1 cellular context compared by ENCODE assay signal in the genomic region with DNA sequence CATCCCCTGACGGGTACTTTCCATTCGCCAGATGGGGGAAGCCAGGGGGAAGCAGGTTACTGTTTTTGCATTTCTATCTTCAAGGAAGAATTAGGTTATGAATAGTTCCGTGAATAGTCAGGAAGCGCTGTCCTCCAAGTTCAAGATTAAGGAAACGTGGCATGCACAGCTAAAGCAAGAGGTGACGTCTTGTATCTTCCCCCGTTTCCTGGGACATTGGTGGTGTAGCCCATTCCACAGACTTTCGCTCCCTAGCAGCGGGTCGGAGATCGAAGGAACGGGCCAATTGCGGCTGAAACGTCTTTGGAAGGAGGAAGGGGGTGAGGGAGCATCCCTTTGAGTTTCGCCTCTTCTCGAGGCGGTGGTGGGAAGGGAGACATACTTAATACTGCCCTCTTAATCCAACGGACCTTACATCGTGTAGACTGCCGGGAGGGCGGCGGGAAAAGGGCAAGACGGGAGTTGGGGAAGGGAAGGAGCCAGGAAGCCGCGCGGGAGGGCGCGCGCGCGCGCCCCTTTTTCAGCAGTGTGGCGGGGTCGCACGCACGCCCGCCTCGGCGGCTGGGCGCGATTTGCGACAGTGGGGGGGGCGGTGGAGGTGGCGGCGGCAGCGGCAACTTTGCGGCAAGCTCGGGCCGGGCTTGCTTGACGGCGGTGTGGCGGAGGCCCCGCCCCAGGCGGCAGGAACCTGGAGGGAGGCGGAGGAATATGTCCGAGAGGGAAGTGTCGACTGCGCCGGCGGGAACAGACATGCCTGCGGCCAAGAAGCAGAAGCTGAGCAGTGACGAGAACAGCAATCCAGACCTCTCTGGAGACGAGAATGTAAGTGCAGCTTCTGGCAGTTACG.
TF ChIP-seq lines count a peak whose summit lies in the region.

A gene with protein sequence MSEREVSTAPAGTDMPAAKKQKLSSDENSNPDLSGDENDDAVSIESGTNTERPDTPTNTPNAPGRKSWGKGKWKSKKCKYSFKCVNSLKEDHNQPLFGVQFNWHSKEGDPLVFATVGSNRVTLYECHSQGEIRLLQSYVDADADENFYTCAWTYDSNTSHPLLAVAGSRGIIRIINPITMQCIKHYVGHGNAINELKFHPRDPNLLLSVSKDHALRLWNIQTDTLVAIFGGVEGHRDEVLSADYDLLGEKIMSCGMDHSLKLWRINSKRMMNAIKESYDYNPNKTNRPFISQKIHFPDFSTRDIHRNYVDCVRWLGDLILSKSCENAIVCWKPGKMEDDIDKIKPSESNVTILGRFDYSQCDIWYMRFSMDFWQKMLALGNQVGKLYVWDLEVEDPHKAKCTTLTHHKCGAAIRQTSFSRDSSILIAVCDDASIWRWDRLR (plus strand): TSS at position 232 of the 847 bp plus-strand sequence. CDS start 477 bp downstream, at position 709.

TF ChIP-seq in HepG2, 621 proteins besides CTCF, POLR2A, EP300 and RAD21 (continued from another document and continues in another):
- TF ChIP-seq EZH2 (conservative IDR thresholded peaks at IDR 0.05; ENCODE audit: low read depth, low read length) (no peak), ZC3H4 (CRISPR knock-in tag; IDR thresholded peaks at IDR 0.05; ENCODE audit: borderline replicate concordance) (no peak), ZNF768 (CRISPR knock-in tag; IDR thresholded peaks at IDR 0.05) (peak; percentile 90), ZFP1 (CRISPR knock-in tag; IDR thresholded peaks at IDR 0.05) (peak; percentile 56; the same call in 1 of the 2 replicates), CHD2 (IDR thresholded peaks at IDR 0.05; ENCODE audit: low read depth, low read length) (peak; percentile 26), NFE2 (CRISPR knock-in tag; IDR thresholded peaks at IDR 0.05) (no peak), MEF2D (CRISPR knock-in tag; IDR thresholded peaks at IDR 0.05) (peak; percentile 64; the same call in 1 of the 2 replicates), ISX (CRISPR knock-in tag; conservative IDR thresholded peaks at IDR 0.05) (no peak), ZMYM3 (CRISPR knock-in tag; IDR thresholded peaks at IDR 0.05) (peak; percentile 72), ARNT (IDR thresholded peaks at IDR 0.05) (no peak), ZNF292 (CRISPR knock-in tag; IDR thresholded peaks at IDR 0.05; ENCODE audit: borderline replicate concordance, low read depth) (peak; percentile 32; the same call in 1 of the 2 replicates), MAZ (IDR thresholded peaks at IDR 0.05; ENCODE audit: borderline replicate concordance, low read depth, low read length) (peak; percentile 63; the same call in 1 of the 2 replicates), MAZ (CRISPR knock-in tag; IDR thresholded peaks at IDR 0.05; ENCODE audit: low read depth) (peak; percentile 82), MAFG (CRISPR knock-in tag; IDR thresholded peaks at IDR 0.05) (no peak), CBFB (CRISPR knock-in tag; IDR thresholded peaks at IDR 0.05) (peak; percentile 77; the same call in 1 of the 2 replicates), PHF21A (CRISPR knock-in tag; IDR thresholded peaks at IDR 0.05) (peak; percentile 63; the same call in 1 of the 2 replicates), ZNF589 (CRISPR knock-in tag; conservative IDR thresholded peaks at IDR 0.05) (peak; percentile 70; the same call in 1 of the 2 replicates), GATAD1 (CRISPR knock-in tag; IDR thresholded peaks at IDR 0.05) (peak; percentile 71; the same call in 1 of the 2 replicates), DR1 (CRISPR knock-in tag; IDR thresholded peaks at IDR 0.05) (no peak; the same call in 1 of the 2 replicates), JARID2 (CRISPR knock-in tag; IDR thresholded peaks at IDR 0.05; ENCODE audit: insufficient replicate concordance) (no peak), ZNF33A (CRISPR knock-in tag; IDR thresholded peaks at IDR 0.05; ENCODE audit: borderline replicate concordance) (no peak), ZNF7 (CRISPR knock-in tag; IDR thresholded peaks at IDR 0.05) (no peak), YEATS4 (CRISPR knock-in tag; IDR thresholded peaks at IDR 0.05; ENCODE audit: borderline replicate concordance) (peak; percentile 88), RNF2 (conservative IDR thresholded peaks at IDR 0.05; ENCODE audit: low read depth) (no peak), SMAD3 (CRISPR knock-in tag; IDR thresholded peaks at IDR 0.05) (0 out of 2 replicates have a peak, but pooled peaks have one; percentile 54), ZNF501 (CRISPR knock-in tag; IDR thresholded peaks at IDR 0.05) (no peak; the same call in 1 of the 2 replicates), MEIS2 (CRISPR knock-in tag; IDR thresholded peaks at IDR 0.05) (no peak; the same call in 1 of the 2 replicates), NFYB (CRISPR knock-in tag; IDR thresholded peaks at IDR 0.05) (0 out of 2 replicates have a peak, but pooled peaks have one; percentile 6), ZFP36L1 (CRISPR knock-in tag; IDR thresholded peaks at IDR 0.05) (no peak), ZNF660 (CRISPR knock-in tag; IDR thresholded peaks at IDR 0.05; ENCODE audit: borderline replicate concordance, low read depth) (no peak), ZNF549 (CRISPR knock-in tag; IDR thresholded peaks at IDR 0.05) (no peak), ZBTB7B (CRISPR knock-in tag; IDR thresholded peaks at IDR 0.05) (no peak), REL (CRISPR knock-in tag; conservative IDR thresholded peaks at IDR 0.05) (no peak), HNRNPLL (IDR thresholded peaks at IDR 0.05; ENCODE audit: low read depth, low read length, poor library complexity, severe bottlenecking) (peak; percentile 89)
- TF ChIP-seq, protein P1, sequence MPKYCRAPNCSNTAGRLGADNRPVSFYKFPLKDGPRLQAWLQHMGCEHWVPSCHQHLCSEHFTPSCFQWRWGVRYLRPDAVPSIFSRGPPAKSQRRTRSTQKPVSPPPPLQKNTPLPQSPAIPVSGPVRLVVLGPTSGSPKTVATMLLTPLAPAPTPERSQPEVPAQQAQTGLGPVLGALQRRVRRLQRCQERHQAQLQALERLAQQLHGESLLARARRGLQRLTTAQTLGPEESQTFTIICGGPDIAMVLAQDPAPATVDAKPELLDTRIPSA (CRISPR knock-in tag; IDR thresholded peaks at IDR 0.05; ENCODE audit: borderline replicate concordance): no peak
- TF ChIP-seq, protein P2, sequence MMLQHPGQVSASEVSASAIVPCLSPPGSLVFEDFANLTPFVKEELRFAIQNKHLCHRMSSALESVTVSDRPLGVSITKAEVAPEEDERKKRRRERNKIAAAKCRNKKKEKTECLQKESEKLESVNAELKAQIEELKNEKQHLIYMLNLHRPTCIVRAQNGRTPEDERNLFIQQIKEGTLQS (CRISPR knock-in tag; IDR thresholded peaks at IDR 0.05): 0 out of 2 replicates have a peak, but pooled peaks have one; percentile 11
- TF ChIP-seq, protein P3, sequence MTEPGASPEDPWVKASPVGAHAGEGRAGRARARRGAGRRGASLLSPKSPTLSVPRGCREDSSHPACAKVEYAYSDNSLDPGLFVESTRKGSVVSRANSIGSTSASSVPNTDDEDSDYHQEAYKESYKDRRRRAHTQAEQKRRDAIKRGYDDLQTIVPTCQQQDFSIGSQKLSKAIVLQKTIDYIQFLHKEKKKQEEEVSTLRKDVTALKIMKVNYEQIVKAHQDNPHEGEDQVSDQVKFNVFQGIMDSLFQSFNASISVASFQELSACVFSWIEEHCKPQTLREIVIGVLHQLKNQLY (CRISPR knock-in tag; IDR thresholded peaks at IDR 0.05): no peak
- TF ChIP-seq, protein P4, sequence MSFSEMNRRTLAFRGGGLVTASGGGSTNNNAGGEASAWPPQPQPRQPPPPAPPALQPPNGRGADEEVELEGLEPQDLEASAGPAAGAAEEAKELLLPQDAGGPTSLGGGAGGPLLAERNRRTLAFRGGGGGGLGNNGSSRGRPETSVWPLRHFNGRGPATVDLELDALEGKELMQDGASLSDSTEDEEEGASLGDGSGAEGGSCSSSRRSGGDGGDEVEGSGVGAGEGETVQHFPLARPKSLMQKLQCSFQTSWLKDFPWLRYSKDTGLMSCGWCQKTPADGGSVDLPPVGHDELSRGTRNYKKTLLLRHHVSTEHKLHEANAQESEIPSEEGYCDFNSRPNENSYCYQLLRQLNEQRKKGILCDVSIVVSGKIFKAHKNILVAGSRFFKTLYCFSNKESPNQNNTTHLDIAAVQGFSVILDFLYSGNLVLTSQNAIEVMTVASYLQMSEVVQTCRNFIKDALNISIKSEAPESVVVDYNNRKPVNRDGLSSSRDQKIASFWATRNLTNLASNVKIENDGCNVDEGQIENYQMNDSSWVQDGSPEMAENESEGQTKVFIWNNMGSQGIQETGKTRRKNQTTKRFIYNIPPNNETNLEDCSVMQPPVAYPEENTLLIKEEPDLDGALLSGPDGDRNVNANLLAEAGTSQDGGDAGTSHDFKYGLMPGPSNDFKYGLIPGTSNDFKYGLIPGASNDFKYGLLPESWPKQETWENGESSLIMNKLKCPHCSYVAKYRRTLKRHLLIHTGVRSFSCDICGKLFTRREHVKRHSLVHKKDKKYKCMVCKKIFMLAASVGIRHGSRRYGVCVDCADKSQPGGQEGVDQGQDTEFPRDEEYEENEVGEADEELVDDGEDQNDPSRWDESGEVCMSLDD (CRISPR knock-in tag; IDR thresholded peaks at IDR 0.05; ENCODE audit: borderline replicate concordance): no peak
- TF ChIP-seq, protein P5, sequence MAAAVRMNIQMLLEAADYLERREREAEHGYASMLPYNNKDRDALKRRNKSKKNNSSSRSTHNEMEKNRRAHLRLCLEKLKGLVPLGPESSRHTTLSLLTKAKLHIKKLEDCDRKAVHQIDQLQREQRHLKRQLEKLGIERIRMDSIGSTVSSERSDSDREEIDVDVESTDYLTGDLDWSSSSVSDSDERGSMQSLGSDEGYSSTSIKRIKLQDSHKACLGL (CRISPR knock-in tag; IDR thresholded peaks at IDR 0.05): no peak
- TF ChIP-seq, protein P6, sequence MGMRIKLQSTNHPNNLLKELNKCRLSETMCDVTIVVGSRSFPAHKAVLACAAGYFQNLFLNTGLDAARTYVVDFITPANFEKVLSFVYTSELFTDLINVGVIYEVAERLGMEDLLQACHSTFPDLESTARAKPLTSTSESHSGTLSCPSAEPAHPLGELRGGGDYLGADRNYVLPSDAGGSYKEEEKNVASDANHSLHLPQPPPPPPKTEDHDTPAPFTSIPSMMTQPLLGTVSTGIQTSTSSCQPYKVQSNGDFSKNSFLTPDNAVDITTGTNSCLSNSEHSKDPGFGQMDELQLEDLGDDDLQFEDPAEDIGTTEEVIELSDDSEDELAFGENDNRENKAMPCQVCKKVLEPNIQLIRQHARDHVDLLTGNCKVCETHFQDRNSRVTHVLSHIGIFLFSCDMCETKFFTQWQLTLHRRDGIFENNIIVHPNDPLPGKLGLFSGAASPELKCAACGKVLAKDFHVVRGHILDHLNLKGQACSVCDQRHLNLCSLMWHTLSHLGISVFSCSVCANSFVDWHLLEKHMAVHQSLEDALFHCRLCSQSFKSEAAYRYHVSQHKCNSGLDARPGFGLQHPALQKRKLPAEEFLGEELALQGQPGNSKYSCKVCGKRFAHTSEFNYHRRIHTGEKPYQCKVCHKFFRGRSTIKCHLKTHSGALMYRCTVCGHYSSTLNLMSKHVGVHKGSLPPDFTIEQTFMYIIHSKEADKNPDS (CRISPR knock-in tag; IDR thresholded peaks at IDR 0.05): 0 out of 2 replicates have a peak, but pooled peaks have one; percentile 2
- TF ChIP-seq, protein P7, sequence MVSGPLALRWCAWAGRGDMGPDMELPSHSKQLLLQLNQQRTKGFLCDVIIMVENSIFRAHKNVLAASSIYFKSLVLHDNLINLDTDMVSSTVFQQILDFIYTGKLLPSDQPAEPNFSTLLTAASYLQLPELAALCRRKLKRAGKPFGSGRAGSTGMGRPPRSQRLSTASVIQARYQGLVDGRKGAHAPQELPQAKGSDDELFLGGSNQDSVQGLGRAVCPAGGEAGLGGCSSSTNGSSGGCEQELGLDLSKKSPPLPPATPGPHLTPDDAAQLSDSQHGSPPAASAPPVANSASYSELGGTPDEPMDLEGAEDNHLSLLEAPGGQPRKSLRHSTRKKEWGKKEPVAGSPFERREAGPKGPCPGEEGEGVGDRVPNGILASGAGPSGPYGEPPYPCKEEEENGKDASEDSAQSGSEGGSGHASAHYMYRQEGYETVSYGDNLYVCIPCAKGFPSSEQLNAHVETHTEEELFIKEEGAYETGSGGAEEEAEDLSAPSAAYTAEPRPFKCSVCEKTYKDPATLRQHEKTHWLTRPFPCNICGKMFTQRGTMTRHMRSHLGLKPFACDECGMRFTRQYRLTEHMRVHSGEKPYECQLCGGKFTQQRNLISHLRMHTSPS (CRISPR knock-in tag; IDR thresholded peaks at IDR 0.05; ENCODE audit: low read depth): no peak
- TF ChIP-seq, protein P8, sequence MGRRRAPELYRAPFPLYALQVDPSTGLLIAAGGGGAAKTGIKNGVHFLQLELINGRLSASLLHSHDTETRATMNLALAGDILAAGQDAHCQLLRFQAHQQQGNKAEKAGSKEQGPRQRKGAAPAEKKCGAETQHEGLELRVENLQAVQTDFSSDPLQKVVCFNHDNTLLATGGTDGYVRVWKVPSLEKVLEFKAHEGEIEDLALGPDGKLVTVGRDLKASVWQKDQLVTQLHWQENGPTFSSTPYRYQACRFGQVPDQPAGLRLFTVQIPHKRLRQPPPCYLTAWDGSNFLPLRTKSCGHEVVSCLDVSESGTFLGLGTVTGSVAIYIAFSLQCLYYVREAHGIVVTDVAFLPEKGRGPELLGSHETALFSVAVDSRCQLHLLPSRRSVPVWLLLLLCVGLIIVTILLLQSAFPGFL (CRISPR knock-in tag; IDR thresholded peaks at IDR 0.05): no peak
- TF ChIP-seq, protein P9, sequence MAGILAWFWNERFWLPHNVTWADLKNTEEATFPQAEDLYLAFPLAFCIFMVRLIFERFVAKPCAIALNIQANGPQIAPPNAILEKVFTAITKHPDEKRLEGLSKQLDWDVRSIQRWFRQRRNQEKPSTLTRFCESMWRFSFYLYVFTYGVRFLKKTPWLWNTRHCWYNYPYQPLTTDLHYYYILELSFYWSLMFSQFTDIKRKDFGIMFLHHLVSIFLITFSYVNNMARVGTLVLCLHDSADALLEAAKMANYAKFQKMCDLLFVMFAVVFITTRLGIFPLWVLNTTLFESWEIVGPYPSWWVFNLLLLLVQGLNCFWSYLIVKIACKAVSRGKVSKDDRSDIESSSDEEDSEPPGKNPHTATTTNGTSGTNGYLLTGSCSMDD (CRISPR knock-in tag; IDR thresholded peaks at IDR 0.05): no peak
- TF ChIP-seq, protein P10, sequence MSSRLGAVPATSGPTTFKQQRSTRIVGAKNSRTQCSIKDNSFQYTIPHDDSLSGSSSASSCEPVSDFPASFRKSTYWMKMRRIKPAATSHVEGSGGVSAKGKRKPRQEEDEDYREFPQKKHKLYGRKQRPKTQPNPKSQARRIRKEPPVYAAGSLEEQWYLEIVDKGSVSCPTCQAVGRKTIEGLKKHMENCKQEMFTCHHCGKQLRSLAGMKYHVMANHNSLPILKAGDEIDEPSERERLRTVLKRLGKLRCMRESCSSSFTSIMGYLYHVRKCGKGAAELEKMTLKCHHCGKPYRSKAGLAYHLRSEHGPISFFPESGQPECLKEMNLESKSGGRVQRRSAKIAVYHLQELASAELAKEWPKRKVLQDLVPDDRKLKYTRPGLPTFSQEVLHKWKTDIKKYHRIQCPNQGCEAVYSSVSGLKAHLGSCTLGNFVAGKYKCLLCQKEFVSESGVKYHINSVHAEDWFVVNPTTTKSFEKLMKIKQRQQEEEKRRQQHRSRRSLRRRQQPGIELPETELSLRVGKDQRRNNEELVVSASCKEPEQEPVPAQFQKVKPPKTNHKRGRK (CRISPR knock-in tag; IDR thresholded peaks at IDR 0.05): no peak
- TF ChIP-seq, protein P11, sequence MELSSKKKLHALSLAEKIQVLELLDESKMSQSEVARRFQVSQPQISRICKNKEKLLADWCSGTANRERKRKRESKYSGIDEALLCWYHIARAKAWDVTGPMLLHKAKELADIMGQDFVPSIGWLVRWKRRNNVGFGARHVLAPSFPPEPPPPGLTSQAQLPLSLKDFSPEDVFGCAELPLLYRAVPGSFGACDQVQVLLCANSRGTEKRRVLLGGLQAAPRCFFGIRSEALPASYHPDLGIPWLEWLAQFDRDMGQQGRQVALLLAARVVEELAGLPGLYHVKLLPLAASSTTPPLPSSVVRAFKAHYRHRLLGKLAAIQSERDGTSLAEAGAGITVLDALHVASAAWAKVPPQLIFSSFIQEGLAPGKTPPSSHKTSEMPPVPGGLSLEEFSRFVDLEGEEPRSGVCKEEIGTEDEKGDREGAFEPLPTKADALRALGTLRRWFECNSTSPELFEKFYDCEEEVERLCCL (CRISPR knock-in tag; IDR thresholded peaks at IDR 0.05; ENCODE audit: borderline replicate concordance): 0 out of 2 replicates have a peak, but pooled peaks have one; percentile 13
